In genomic region chr1:230426246-230427101, GRCh38 we compare ENCODE assay signal across 1 cellular context.
TF ChIP-seq lines count a peak whose summit lies in the region.

TSS of gene PGBD5 (minus strand) at chr1:230426332. CDS start at chr1:230425928, 404 bp downstream.

TF ChIP-seq in HepG2, 621 proteins besides CTCF, POLR2A, EP300 and RAD21 (continued from another document and continues in another):
- TF ChIP-seq ZNF362 (CRISPR knock-in tag; IDR thresholded peaks at IDR 0.05; ENCODE audit: borderline replicate concordance) (no peak), ZNF747 (CRISPR knock-in tag; IDR thresholded peaks at IDR 0.05; ENCODE audit: borderline replicate concordance) (0 out of 2 replicates have a peak, but pooled peaks have one; percentile 37), ZNF616 (CRISPR knock-in tag; IDR thresholded peaks at IDR 0.05; ENCODE audit: low read depth) (peak; percentile 91; the same call in 1 of the 2 replicates), ZNF101 (CRISPR knock-in tag; IDR thresholded peaks at IDR 0.05; ENCODE audit: borderline replicate concordance, low read depth) (no peak), KIAA2018 (CRISPR knock-in tag; IDR thresholded peaks at IDR 0.05; ENCODE audit: borderline replicate concordance) (no peak), RNF2 (conservative IDR thresholded peaks at IDR 0.05; ENCODE audit: low read depth) (peak; percentile 60; the same call in 1 of the 2 replicates), ZNF746 (CRISPR knock-in tag; IDR thresholded peaks at IDR 0.05) (peak; percentile 65; the same call in 1 of the 2 replicates), ZNF24 (IDR thresholded peaks at IDR 0.05) (no peak), CBFB (CRISPR knock-in tag; IDR thresholded peaks at IDR 0.05) (0 out of 2 replicates have a peak, but pooled peaks have one; percentile 49), AGO1 (IDR thresholded peaks at IDR 0.05; ENCODE audit: low read depth, low read length, poor library complexity, severe bottlenecking) (no peak), ZNF775 (CRISPR knock-in tag; IDR thresholded peaks at IDR 0.05; ENCODE audit: borderline replicate concordance) (no peak), PTBP1 (IDR thresholded peaks at IDR 0.05; ENCODE audit: low read depth, low read length, poor library complexity, severe bottlenecking) (no peak), ARNT (IDR thresholded peaks at IDR 0.05) (no peak), SNAI1 (CRISPR knock-in tag; IDR thresholded peaks at IDR 0.05; ENCODE audit: borderline replicate concordance) (0 out of 2 replicates have a peak, but pooled peaks have one; percentile 56), MAF1 (CRISPR knock-in tag; IDR thresholded peaks at IDR 0.05; ENCODE audit: borderline replicate concordance) (peak; percentile 85; the same call in 1 of the 2 replicates), ZNF225 (CRISPR knock-in tag; IDR thresholded peaks at IDR 0.05) (no peak; the same call in 1 of the 2 replicates), ZNF34 (CRISPR knock-in tag; IDR thresholded peaks at IDR 0.05; ENCODE audit: borderline replicate concordance) (no peak), WIZ (CRISPR knock-in tag; IDR thresholded peaks at IDR 0.05) (peak; percentile 95), E2F1 (CRISPR knock-in tag; IDR thresholded peaks at IDR 0.05) (peak; percentile 55; the same call in 1 of the 2 replicates), KAT7 (CRISPR knock-in tag; IDR thresholded peaks at IDR 0.05; ENCODE audit: borderline replicate concordance) (no peak), KDM4B (CRISPR knock-in tag; IDR thresholded peaks at IDR 0.05) (peak; percentile 95), ZNF512 (CRISPR knock-in tag; IDR thresholded peaks at IDR 0.05) (no peak), ZNF782 (CRISPR knock-in tag; IDR thresholded peaks at IDR 0.05; ENCODE audit: borderline replicate concordance) (no peak), HOXA7 (CRISPR knock-in tag; IDR thresholded peaks at IDR 0.05) (no peak), HMGXB3 (CRISPR knock-in tag; IDR thresholded peaks at IDR 0.05; ENCODE audit: borderline replicate concordance) (peak; percentile 85), REST (IDR thresholded peaks at IDR 0.05; ENCODE audit: borderline replicate concordance in 1 of 2, low read depth in 1 of 2, low read length in 2 of 2) (peak; percentile 92 to 99), FOSL1 (CRISPR knock-in tag; IDR thresholded peaks at IDR 0.05; ENCODE audit: borderline replicate concordance) (peak; percentile 45), HDAC2 (CRISPR knock-in tag; IDR thresholded peaks at IDR 0.05) (peak; percentile 77), ZFP36L2 (CRISPR knock-in tag; IDR thresholded peaks at IDR 0.05) (0 out of 2 replicates have a peak, but pooled peaks have one; percentile 70), SPEN (CRISPR knock-in tag; IDR thresholded peaks at IDR 0.05; ENCODE audit: low read depth) (peak; percentile 73), CERS6 (CRISPR knock-in tag; IDR thresholded peaks at IDR 0.05) (peak; percentile 83; the same call in 1 of the 2 replicates), SOX13 (IDR thresholded peaks at IDR 0.05) (no peak), SOX13 (CRISPR knock-in tag; conservative IDR thresholded peaks at IDR 0.05 in 1 of 2, IDR thresholded peaks at IDR 0.05 in 1 of 2) (peak in 1 of 2 experiments; percentile 41; a peak in 1 of 4 replicates), IKZF1 (IDR thresholded peaks at IDR 0.05) (no peak), ZNF839 (CRISPR knock-in tag; IDR thresholded peaks at IDR 0.05; ENCODE audit: borderline replicate concordance) (no peak), MTF2 (CRISPR knock-in tag; IDR thresholded peaks at IDR 0.05; ENCODE audit: borderline replicate concordance) (peak; percentile 83; the same call in 1 of the 2 replicates), ZNF737 (CRISPR knock-in tag; IDR thresholded peaks at IDR 0.05; ENCODE audit: borderline replicate concordance) (0 out of 2 replicates have a peak, but pooled peaks have one; percentile 44), SMAD3 (CRISPR knock-in tag; IDR thresholded peaks at IDR 0.05) (peak; percentile 93), ZNF12 (CRISPR knock-in tag; IDR thresholded peaks at IDR 0.05) (peak; percentile 65; the same call in 1 of the 2 replicates)
